In the genomic region with DNA sequence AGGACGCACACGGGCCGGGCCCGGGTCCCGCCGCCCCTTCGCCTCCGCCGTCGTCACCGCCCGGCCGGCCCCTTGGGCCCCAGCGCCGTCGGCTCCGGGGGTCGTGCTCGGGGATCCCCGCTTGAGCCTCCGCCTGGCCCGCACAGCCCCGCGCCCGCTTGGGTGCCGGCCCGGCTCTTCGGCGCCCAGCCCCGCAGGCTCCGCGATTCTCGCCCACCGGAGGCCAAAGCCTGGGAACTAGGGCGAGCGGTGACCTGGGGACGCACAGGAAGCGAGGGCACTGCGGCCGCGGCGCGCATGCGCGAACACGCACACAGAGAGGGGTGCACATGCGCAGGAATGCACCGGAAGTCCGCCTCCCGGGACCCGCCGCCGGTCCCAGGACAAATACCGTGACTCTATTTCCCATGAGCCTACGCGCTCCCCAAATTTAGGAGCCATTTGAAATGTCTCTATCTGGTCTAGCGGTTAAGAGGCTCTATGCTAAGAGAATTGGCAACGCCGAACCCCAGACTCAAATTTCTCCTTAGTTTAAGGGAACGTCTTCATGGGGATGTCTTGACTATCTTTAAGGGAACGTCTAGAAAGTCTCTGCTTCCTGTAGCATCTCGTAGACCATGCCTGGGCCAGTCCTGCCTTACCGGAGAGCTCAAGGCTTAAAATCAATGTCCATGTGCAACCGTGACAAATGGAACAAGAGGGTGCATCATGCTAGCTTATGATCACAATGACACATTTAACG, we compare ENCODE assay signal across 8 cellular contexts. TPM values are rescaled to one million over a fixed set of nuclear protein-coding genes. Genes with fewer than 3 reads are reported as not detected.
DNase-seq lines count a peak whose midpoint lies in the region; ATAC-seq, FAIRE-seq and TF ChIP-seq lines count a peak whose summit lies in the region.

Gene ZNF12 (minus strand): TSS at position 282 of the 742 bp plus-strand sequence. CDS start 1,774 bp downstream, outside the sequence.

- FAIRE-seq in HepG2 (lab: Jason Lieb, UNC), result peak; percentile 60

- POLR2A ChIA-PET in HepG2 (lab: Yijun Ruan, JAX), result interaction anchor here (1.0 kb wide), 2 partner anchors 23 to 117 kb away, joined by 3 to 5 read pairs; partner anchors contain the start of gene INTS15

- H3K9me3 Mint-ChIP-seq in CD4-positive, CD25-positive, alpha-beta regulatory T cell, result peaks cover 0 to 22% (median 10%) of the 10 kb centered on the region in 7 donors
- H3K9me3 Mint-ChIP-seq in dendritic cell treated with granulocyte-macrophage colony-stimulating factor and Interleukin-4, amounts not matched to agents 40 ng/mL and 50 ng/mL, for 4 days, result peaks cover 34% of the 10 kb centered on the region

- peak within 1 kb of the TSS; percentile 94 to 96 (median 94) for H3K27ac Mint-ChIP-seq in CD4-positive, CD25-positive, alpha-beta regulatory T cell
- peak within 1 kb of the TSS; percentile 88 for H3K27ac Mint-ChIP-seq in dendritic cell treated with granulocyte-macrophage colony-stimulating factor and Interleukin-4, amounts not matched to agents 40 ng/mL and 50 ng/mL, for 4 days

- peak; percentile 88 to 96 (median 92) for DNase-seq in CD4-positive, CD25-positive, alpha-beta regulatory T cell
- peak; percentile 85 for DNase-seq in NCI-H774 (lab: John Stamatoyannopoulos, UW)
- DNase-seq in activated CD4-positive, alpha-beta T cell treated with anti-CD3 and anti-CD28 coated beads, Interleukin-2, amount 50 U/mL, for 4 hours, result peak; percentile 91 to 92
- DNase-seq in HepG2 (ENCODE audit: low spot score), result peak; percentile 90
- DNase-seq in stimulated activated CD4-positive, alpha-beta T cell treated with anti-CD3 and anti-CD28 coated beads, Interleukin-2, amount 100 ng/mL, for 48 hours, result peak; percentile 95

- peaks cover 32% of the 10 kb centered on the region for H3K4me1 ChIP-seq in CD4-positive, CD25-positive, alpha-beta regulatory T cell (ENCODE audit: control insufficient read depth, insufficient read depth, low read length, poor library complexity, severe bottlenecking)
- peaks cover 71% of the 10 kb centered on the region for H3K4me1 ChIP-seq in HepG2 (ENCODE audit: insufficient read depth, low read length)

- H3K4me3 ChIP-seq in CD4-positive, CD25-positive, alpha-beta regulatory T cell (ENCODE audit: low read depth, low read length), result peak within 1 kb of the TSS; percentile 97
- H3K4me3 ChIP-seq in HepG2 (replicated peaks in 1 of 3; ENCODE audit: insufficient read depth in 1 of 3, low read depth in 2 of 3, low read length in 3 of 3), result peak within 1 kb of the TSS; percentile 82 to 97 (median 87)

- no TSS peak for BruUV-seq in HepG2 (replicated peaks; lab: Mats Ljungman, UMichigan)

- peak within 1 kb of the TSS; percentile 95 to 99 (median 96) for H3K4me3 Mint-ChIP-seq in CD4-positive, CD25-positive, alpha-beta regulatory T cell
- H3K4me3 Mint-ChIP-seq in dendritic cell treated with granulocyte-macrophage colony-stimulating factor and Interleukin-4, amounts not matched to agents 40 ng/mL and 50 ng/mL, for 4 days, result peak within 1 kb of the TSS; percentile 92

- intact Hi-C loops in dendritic cell treated with granulocyte-macrophage colony-stimulating factor and Interleukin-4, amounts not matched to agents 40 ng/mL and 50 ng/mL, for 4 days (cut with micrococcal nuclease), result loop anchor here (1.0 to 10.0 kb wide), 3 partner anchors 22 to 858 kb away; partner anchors contain the start of genes MIOS and ZNF316
- intact Hi-C loops in HepG2 (cut with micrococcal nuclease; ENCODE audit: unreplicated experiment), result loop anchor here (10.0 kb wide), 1 partner anchor 112 kb away; the partner anchor contains the start of gene INTS15

- H3K4me1 Mint-ChIP-seq in CD4-positive, CD25-positive, alpha-beta regulatory T cell, result peaks cover 9 to 49% (median 32%) of the 10 kb centered on the region in 4 donors
- peaks cover 38% of the 10 kb centered on the region for H3K4me1 Mint-ChIP-seq in dendritic cell treated with granulocyte-macrophage colony-stimulating factor and Interleukin-4, amounts not matched to agents 40 ng/mL and 50 ng/mL, for 4 days (ENCODE audit: low read depth)

- peak within 1 kb of the TSS; percentile 73 for H3K27ac ChIP-seq in CD4-positive, CD25-positive, alpha-beta regulatory T cell (ENCODE audit: insufficient read depth, low read length, poor library complexity, severe bottlenecking)
- peak within 1 kb of the TSS; percentile 74 for H3K27ac ChIP-seq in HepG2 (ENCODE audit: extremely low read length, insufficient read depth, low read length)

- peaks cover 46% of the 10 kb centered on the region for H3K79me2 ChIP-seq in HepG2 (ENCODE audit: insufficient read depth, low read length)

- H3K36me3 Mint-ChIP-seq in CD4-positive, CD25-positive, alpha-beta regulatory T cell, result peaks cover 31% of the 10 kb centered on the region
- H3K36me3 Mint-ChIP-seq in dendritic cell treated with granulocyte-macrophage colony-stimulating factor and Interleukin-4, amounts not matched to agents 40 ng/mL and 50 ng/mL, for 4 days (ENCODE audit: low read depth), result peaks cover 26% of the 10 kb centered on the region

- peak within 1 kb of the TSS; percentile 99 for H2AFZ ChIP-seq in HepG2 (ENCODE audit: low read length)

- CTCF ChIA-PET in HepG2 (lab: Yijun Ruan, JAX; ENCODE audit: low intra/inter-chr PET ratio, low total read pairs), result no interaction called here

- TF ChIP-seq POLR2A in HepG2 (IDR thresholded peaks at IDR 0.05; ENCODE audit: insufficient read depth in 1 of 2, low read depth in 2 of 2, low read length in 2 of 2), result peak; percentile 55 to 82

- peaks cover 2% of the 10 kb centered on the region in 2 experiments for H3K9me3 ChIP-seq in CD4-positive, CD25-positive, alpha-beta regulatory T cell (ENCODE audit: control insufficient read depth in 2 of 2, low read length in 2 of 2)
- no peaks in the 10 kb centered on the region for H3K9me3 ChIP-seq in HepG2 (ENCODE audit: low read length)

- TF ChIP-seq EP300 in HepG2 (IDR thresholded peaks at IDR 0.05; ENCODE audit: low read depth in 2 of 2, low read length in 2 of 2) (no peak), HepG2 (CRISPR knock-in tag; IDR thresholded peaks at IDR 0.05; ENCODE audit: borderline replicate concordance) (no peak)

- no peak for TF ChIP-seq CTCF in HepG2 (CRISPR knock-in tag; IDR thresholded peaks at IDR 0.05)

- TF ChIP-seq RAD21 in HepG2 (CRISPR knock-in tag; IDR thresholded peaks at IDR 0.05), result peak; percentile 49

- H4K20me1 ChIP-seq in HepG2 (ENCODE audit: insufficient read depth, low read length), result peaks cover 32% of the 10 kb centered on the region

- no peaks in the 10 kb centered on the region for H3K27me3 ChIP-seq in CD4-positive, CD25-positive, alpha-beta regulatory T cell (ENCODE audit: control insufficient read depth, insufficient read depth, low read length)
- H3K27me3 ChIP-seq in HepG2 (ENCODE audit: control insufficient read depth in 1 of 2, insufficient read depth in 2 of 2, low read length in 2 of 2), result no peaks in the 10 kb centered on the region; a peak in 1 of 5 replicates

- WGBS in HepG2 (ENCODE audit: low lambda C conversion rate), result 4% methylated on average over 14 of the region's 65 CpGs

- peak; percentile 85 to 87 for ATAC-seq in CD4-positive, CD25-positive, alpha-beta regulatory T cell (ENCODE audit: low read depth in 2 of 2)
- ATAC-seq in GM19438 (IDR thresholded peaks at IDR 0.05; ENCODE audit: low read depth, unreplicated experiment) (peak; percentile 90), HG03571 (IDR thresholded peaks at IDR 0.05; ENCODE audit: unreplicated experiment) (peak; percentile 92), HepG2 (peak; percentile 94)

- H3K36me3 ChIP-seq in CD4-positive, CD25-positive, alpha-beta regulatory T cell (ENCODE audit: control insufficient read depth, insufficient read depth, low read length), result peaks cover 26% of the 10 kb centered on the region
- H3K36me3 ChIP-seq in HepG2 (replicated peaks in 1 of 2; ENCODE audit: control insufficient read depth in 1 of 2, insufficient read depth in 2 of 2, low read length in 2 of 2), result peaks cover 8 to 15% of the 10 kb centered on the region in 2 experiments

- peak within 1 kb of the TSS; percentile 95 for H3K9ac ChIP-seq in HepG2 (ENCODE audit: insufficient read depth, low read depth, low read length)

- peak within 1 kb of the TSS; percentile 100 for H3K4me2 ChIP-seq in HepG2 (ENCODE audit: low read depth, low read length)

- peaks cover 24% of the 10 kb centered on the region for H3K27me3 Mint-ChIP-seq in CD4-positive, CD25-positive, alpha-beta regulatory T cell
- peaks cover 27% of the 10 kb centered on the region for H3K27me3 Mint-ChIP-seq in dendritic cell treated with granulocyte-macrophage colony-stimulating factor and Interleukin-4, amounts not matched to agents 40 ng/mL and 50 ng/mL, for 4 days

- in situ Hi-C loops in HepG2 (cut with HindIII; ENCODE audit: extremely low pct_ligation_motif_present, low pct_unique_long_range_greater_than_20kb), result no loop called here

TF ChIP-seq in HepG2, 621 proteins besides CTCF, POLR2A, EP300 and RAD21 (continues in another document):
- TF ChIP-seq CEBPG (CRISPR knock-in tag; IDR thresholded peaks at IDR 0.05) (no peak), CREM (IDR thresholded peaks at IDR 0.05) (peak; percentile 58), CREM (CRISPR knock-in tag; IDR thresholded peaks at IDR 0.05) (no peak)

RNA-seq across cellular contexts. Expression of gene ZNF12, which starts in this region (rescaled TPM):
- total RNA-seq in CD4-positive, CD25-positive, alpha-beta regulatory T cell, result 27.0 TPM
- polyA plus RNA-seq in CD4-positive, CD25-positive, alpha-beta regulatory T cell, result 10 to 100 TPM; 17.8 to 27.6 (median 23.2) TPM
- 22.8 and 28.1 TPM in 2 replicates for total RNA-seq in HepG2 (2016; rRNA removed; fragmentation: Illumina TruSeq; extraction: Trizol)
- 1.8 and 2.6 TPM in 2 replicates for total RNA-seq in HepG2 (2016; cell fraction: cytosol; rRNA removed; fragmentation: Illumina TruSeq; extraction: Trizol; ENCODE audit: low read depth)
- total RNA-seq in HepG2 (2016; cell fraction: insoluble cytoplasmic fraction; rRNA removed; fragmentation: Illumina TruSeq; extraction: Trizol), result 23.1 and 28.1 TPM in 2 replicates
- 6.7 and 10.6 TPM in 2 replicates for total RNA-seq in HepG2 (2016; cell fraction: membrane; rRNA removed; fragmentation: Illumina TruSeq; extraction: Trizol)
- total RNA-seq in HepG2 (2016; cell fraction: nucleus; rRNA removed; fragmentation: Illumina TruSeq; extraction: Trizol), result 30.8 and 32.0 TPM in 2 replicates
- polyA plus RNA-seq in HepG2 (2011; rRNA removed), result 17.5 and 21.4 TPM in 2 replicates
- polyA plus RNA-seq in HepG2 (2011; cell fraction: cytosol; rRNA removed), result 4.1 and 6.3 TPM in 2 replicates
- polyA plus RNA-seq in HepG2 (2011; cell fraction: nucleus; rRNA removed), result 39.3 and 40.0 TPM in 2 replicates
- 14.5 and 19.0 TPM in 2 replicates for polyA plus RNA-seq in HepG2 (2012)
- 1.7 and 2.4 TPM in 2 replicates for polyA plus RNA-seq in HepG2 (2016; cell fraction: cytosol; fragmentation: Illumina TruSeq; extraction: Trizol; ENCODE audit: low read depth)
- 15.6 and 17.8 TPM in 2 replicates for polyA plus RNA-seq in HepG2 (2016; cell fraction: insoluble cytoplasmic fraction; fragmentation: Illumina TruSeq; extraction: Trizol; ENCODE audit: low read depth)
- 3.9 and 5.4 TPM in 2 replicates for polyA plus RNA-seq in HepG2 (2016; cell fraction: membrane; fragmentation: Illumina TruSeq; extraction: Trizol; ENCODE audit: low read depth)
- 42.6 and 43.6 TPM in 2 replicates for polyA plus RNA-seq in HepG2 (2016; cell fraction: nucleus; fragmentation: Illumina TruSeq; extraction: Trizol; ENCODE audit: insufficient read depth, low read depth)
- 7.6 and 11.4 TPM in 2 replicates for polyA minus RNA-seq in HepG2 (2011; rRNA and poly(A)+ RNA removed; ENCODE audit: low replicate concordance)
- 15.6 and 16.9 TPM in 2 replicates for polyA minus RNA-seq in HepG2 (2011; cell fraction: cytosol; rRNA and poly(A)+ RNA removed)
- 38.9 and 50.5 TPM in 2 replicates for polyA minus RNA-seq in HepG2 (2011; cell fraction: nucleus; rRNA and poly(A)+ RNA removed)

Comparison
In these comparisons a context has a peak if more than half of its experiments do, and no peak if none do; other contexts are left out.
1. Peak in every context shown above with its lines: DNase-seq, ATAC-seq, H3K4me3 ChIP-seq and H3K27ac ChIP-seq.